In the genomic region with DNA sequence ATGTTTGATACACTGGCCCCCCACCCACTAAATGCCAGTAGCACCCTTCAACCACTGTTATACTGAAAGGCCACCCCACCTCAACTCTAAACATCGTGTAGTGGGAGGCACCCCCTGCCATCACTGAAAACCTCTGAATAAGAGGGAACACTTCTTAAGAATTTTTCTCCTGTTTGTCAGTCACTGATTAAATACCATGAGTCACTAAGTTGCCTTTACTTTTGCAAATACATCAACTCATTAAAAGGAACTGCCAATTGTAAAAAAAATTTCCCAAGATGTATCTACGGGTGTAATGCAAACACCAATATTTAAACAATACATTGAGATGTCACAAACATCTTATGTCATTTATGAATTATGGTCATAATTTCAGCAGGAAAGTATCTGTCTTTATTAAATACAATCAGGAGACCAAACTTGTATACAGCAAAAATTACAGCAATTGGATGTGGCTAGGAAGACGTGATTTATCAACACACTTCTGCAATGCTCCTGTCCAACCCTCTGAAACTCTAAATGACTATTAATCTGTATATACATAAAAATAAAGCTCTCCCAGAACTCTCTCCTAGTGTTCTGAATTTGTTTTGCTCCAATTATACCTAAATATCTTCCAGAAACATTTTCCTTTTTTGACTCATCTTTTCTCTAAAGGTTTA, we compare ENCODE assay signal across 18 cellular contexts.
DNase-seq lines count a peak whose midpoint lies in the region; ATAC-seq and TF ChIP-seq lines count a peak whose summit lies in the region.
"Had no signal": no experiment of that assay in that cellular context is flagged by ENCODE, and none has a peak within 500 bp of the region (broad histone marks: within the 10 kb centered on the region; RNA-seq: fewer than 3 reads in every experiment).

No MANE protein-coding gene starts in this region.

- peaks cover 20% of the 10 kb centered on the region for H3K4me1 ChIP-seq in adipocyte (ENCODE audit: control insufficient read depth, insufficient read depth, low read length)
- no peaks in the 10 kb centered on the region for H3K4me1 ChIP-seq in foreskin keratinocyte
- H3K4me1 ChIP-seq: vagina had no signal

- peak; percentile 34 for DNase-seq in AG08395 (ENCODE audit: low spot score)
- peak; percentile 34 for DNase-seq in HT1080 (ENCODE audit: low read depth)
- DNase-seq in adipocyte (ENCODE audit: low read depth) = peak; percentile 59
- peak in 1 of 2 donors; percentile 42 for DNase-seq in foreskin keratinocyte
- no peak for DNase-seq in GOT3 (lab: John Stamatoyannopoulos, UW)
- DNase-seq: activated CD4-positive, alpha-beta T cell treated with anti-CD3 and anti-CD28 coated beads for 1 hour; activated CD8-positive, alpha-beta memory T cell treated with anti-CD3 and anti-CD28 coated beads, Interleukin-2, amount 50 U/mL, for 48 hours; activated naive CD4-positive, alpha-beta T cell; central memory CD4-positive, alpha-beta T cell; COR-L47; immature natural killer cell; nephron progenitor cell; SHP77 treated with DMSO at 0.1 percent for 48 hours; stimulated activated CD4-positive, alpha-beta T cell treated with anti-CD3 and anti-CD28 coated beads, Interleukin-1b, Interleukin-23, amount 100 ng/mL, for 48 hours had no signal

- no peak overlapping the region for H3K4me3 ChIP-seq in adipocyte (ENCODE audit: low read length)
- H3K4me3 ChIP-seq: vagina had no signal

- ATAC-seq in foreskin keratinocyte = peak; percentile 72
- no peak for ATAC-seq in HG02938 (IDR thresholded peaks at IDR 0.05; ENCODE audit: unreplicated experiment)
- ATAC-seq in HG03521 (IDR thresholded peaks at IDR 0.05; ENCODE audit: unreplicated experiment) = no peak
- no peak for ATAC-seq in HG02610 (IDR thresholded peaks at IDR 0.05; ENCODE audit: unreplicated experiment)

- H3K27ac ChIP-seq in foreskin keratinocyte = no peak overlapping the region
- H3K27ac ChIP-seq: vagina had no signal

- peaks cover 8% of the 10 kb centered on the region for H3K36me3 ChIP-seq in adipocyte (ENCODE audit: control insufficient read depth, insufficient read depth, low read length, severe bottlenecking)
- H3K36me3 ChIP-seq: vagina had no signal

- H3K9ac ChIP-seq in adipocyte (ENCODE audit: low read length) = no peak overlapping the region

- TF ChIP-seq CTCF in foreskin keratinocyte (conservative IDR thresholded peaks at IDR 0.05) = no peak

- H3K27me3 ChIP-seq in adipocyte (replicated peaks; ENCODE audit: control insufficient read depth, insufficient read depth, low read length) (no peaks in the 10 kb centered on the region), foreskin keratinocyte (no peaks in the 10 kb centered on the region)
- H3K27me3 ChIP-seq: vagina had no signal

- no peaks in the 10 kb centered on the region for H3K9me3 ChIP-seq in adipocyte (ENCODE audit: control insufficient read depth, low read length)
- H3K9me3 ChIP-seq: vagina had no signal
